In genomic region chr2:157246212-157247067, GRCh38 we compare ENCODE assay signal across 1 cellular context.
TF ChIP-seq lines count a peak whose summit lies in the region.

No MANE protein-coding gene starts in this region.

TF ChIP-seq in WTC11, 78 proteins besides CTCF, POLR2A, EP300 and RAD21 (continued from another document):
- TF ChIP-seq ZNF512 (CRISPR knock-in tag; IDR thresholded peaks at IDR 0.05; ENCODE audit: borderline replicate concordance): no peak
- no peak for TF ChIP-seq ZSCAN18 (CRISPR knock-in tag; IDR thresholded peaks at IDR 0.05)
- TF ChIP-seq TEAD4 (CRISPR knock-in tag; IDR thresholded peaks at IDR 0.05): no peak
- TF ChIP-seq NFE2L1 (CRISPR knock-in tag; IDR thresholded peaks at IDR 0.05): no peak
- no peak for TF ChIP-seq E2F4 (CRISPR knock-in tag; IDR thresholded peaks at IDR 0.05; ENCODE audit: borderline replicate concordance, low read depth)
- no peak for TF ChIP-seq ZNF532 (CRISPR knock-in tag; IDR thresholded peaks at IDR 0.05; ENCODE audit: borderline replicate concordance)
- no peak for TF ChIP-seq CREB1 (CRISPR knock-in tag; IDR thresholded peaks at IDR 0.05)
- no peak for TF ChIP-seq ATF1 (CRISPR knock-in tag; IDR thresholded peaks at IDR 0.05)
- TF ChIP-seq NFYB (CRISPR knock-in tag; conservative IDR thresholded peaks at IDR 0.05; ENCODE audit: low read depth): no peak
- no peak for TF ChIP-seq KAT7 (CRISPR knock-in tag; IDR thresholded peaks at IDR 0.05; ENCODE audit: borderline replicate concordance)
- TF ChIP-seq OVOL2 (CRISPR knock-in tag; IDR thresholded peaks at IDR 0.05; ENCODE audit: borderline replicate concordance): no peak
